Comparison of ENCODE assay signal across 9 cellular contexts in genomic region chr19:3433805-3434540, GRCh38. TPM values are rescaled to one million over a fixed set of nuclear protein-coding genes. Genes with fewer than 3 reads are reported as not detected.
A peak's percentile ranks its signal among the peaks of the same experiment; 100 is the strongest.
DNase-seq lines count a peak whose midpoint lies in the region; ATAC-seq lines count a peak whose summit lies in the region.
"Had no signal": no experiment of that assay in that cellular context is flagged by ENCODE, and none has a peak within 500 bp of the region (broad histone marks: within the 10 kb centered on the region; RNA-seq: fewer than 3 reads in every experiment).

No MANE protein-coding gene starts in this region.

- intact Hi-C loops in activated T-helper 1 cell treated with anti-CD3 and anti-CD28 coated beads, Interleukin-12 subunit alpha, Interleukin-12 subunit beta, Interleukin-2, Interleukin-4 antibody, amounts not matched to agents 30 ng/mL and 10 ng/mL and 1 ng/mL, durations not matched to agents 14 hours and 24 hours and 36 hours (cut with micrococcal nuclease): loop anchor here (2.0 kb wide), 3 partner anchors 67 to 329 kb away; partner anchors contain the start of genes DOHH and MRPL54

- H3K4me1 ChIP-seq in subcutaneous abdominal adipose tissue (ENCODE audit: control insufficient read depth in 5 of 5, insufficient read depth in 5 of 5, low read length in 5 of 5): peaks cover 7 to 50% (median 35%) of the 10 kb centered on the region in 5 donors

- H3K4me1 Mint-ChIP-seq in T-helper 1 cell treated with Interleukin-12 subunit alpha and Interleukin-12 subunit beta and Interleukin-4 antibody, amounts not matched to agents 30 μg/mL and 1 μg/mL, for 36 hours (ENCODE audit: low read depth): peaks cover 14% of the 10 kb centered on the region
- peaks cover 6% of the 10 kb centered on the region for H3K4me1 Mint-ChIP-seq in activated T-helper 1 cell treated with anti-CD3 and anti-CD28 coated beads, Interleukin-12 subunit alpha, Interleukin-12 subunit beta, Interleukin-2, Interleukin-4 antibody, amounts not matched to agents 30 ng/mL and 10 ng/mL and 1 ng/mL, durations not matched to agents 14 hours and 24 hours and 36 hours (ENCODE audit: low read depth)

- ATAC-seq in HG02759 (IDR thresholded peaks at IDR 0.05; ENCODE audit: unreplicated experiment): no peak
- ATAC-seq in HG02938 (IDR thresholded peaks at IDR 0.05; ENCODE audit: unreplicated experiment): no peak

- H3K27me3 Mint-ChIP-seq in T-helper 1 cell treated with Interleukin-12 subunit alpha and Interleukin-12 subunit beta and Interleukin-4 antibody, amounts not matched to agents 30 μg/mL and 1 μg/mL, for 36 hours (ENCODE audit: low read depth): no peaks in the 10 kb centered on the region
- peaks cover 5% of the 10 kb centered on the region for H3K27me3 Mint-ChIP-seq in activated T-helper 1 cell treated with anti-CD3 and anti-CD28 coated beads, Interleukin-12 subunit alpha, Interleukin-12 subunit beta, Interleukin-2, Interleukin-4 antibody, amounts not matched to agents 30 ng/mL and 10 ng/mL and 1 ng/mL, durations not matched to agents 14 hours and 24 hours and 36 hours (ENCODE audit: insufficient read depth)

- no peaks in the 10 kb centered on the region for H3K9me3 Mint-ChIP-seq in T-helper 1 cell treated with Interleukin-12 subunit alpha and Interleukin-12 subunit beta and Interleukin-4 antibody, amounts not matched to agents 30 μg/mL and 1 μg/mL, for 36 hours
- H3K9me3 Mint-ChIP-seq in activated T-helper 1 cell treated with anti-CD3 and anti-CD28 coated beads, Interleukin-12 subunit alpha, Interleukin-12 subunit beta, Interleukin-2, Interleukin-4 antibody, amounts not matched to agents 30 ng/mL and 10 ng/mL and 1 ng/mL, durations not matched to agents 14 hours and 24 hours and 36 hours: no peaks in the 10 kb centered on the region

- H3K36me3 ChIP-seq in subcutaneous abdominal adipose tissue (ENCODE audit: control insufficient read depth in 5 of 5, insufficient read depth in 5 of 5, low read length in 5 of 5): peaks cover 0 to 43% (median 28%) of the 10 kb centered on the region in 5 donors

- peak overlapping the region; percentile 95 for H3K4me3 Mint-ChIP-seq in T-helper 1 cell treated with Interleukin-12 subunit alpha and Interleukin-12 subunit beta and Interleukin-4 antibody, amounts not matched to agents 30 μg/mL and 1 μg/mL, for 36 hours
- peak overlapping the region; percentile 95 for H3K4me3 Mint-ChIP-seq in activated T-helper 1 cell treated with anti-CD3 and anti-CD28 coated beads, Interleukin-12 subunit alpha, Interleukin-12 subunit beta, Interleukin-2, Interleukin-4 antibody, amounts not matched to agents 30 ng/mL and 10 ng/mL and 1 ng/mL, durations not matched to agents 14 hours and 24 hours and 36 hours

- peak overlapping the region in 2 of 5 donors; percentile 71 to 72 for H3K4me3 ChIP-seq in subcutaneous abdominal adipose tissue (ENCODE audit: low read depth in 1 of 5, low read length in 5 of 5)

- H3K27me3 ChIP-seq in layer of hippocampus (ENCODE audit: control insufficient read depth, insufficient read depth, low read length) (no peaks in the 10 kb centered on the region), subcutaneous abdominal adipose tissue (ENCODE audit: control insufficient read depth in 5 of 5, insufficient read depth in 4 of 5, low read length in 5 of 5) (no peaks in the 10 kb centered on the region)

- DNase-seq in T-helper 1 cell: no peak
- no peak for DNase-seq in activated T-helper 1 cell treated with anti-CD3 and anti-CD28 coated beads, Interleukin-12 subunit alpha, Interleukin-12 subunit beta, Interleukin-2, Interleukin-4 antibody, amounts not matched to agents 30 ng/mL and 10 ng/mL and 1 ng/mL, durations not matched to agents 14 hours and 24 hours and 36 hours (ENCODE audit: low spot score)
- no peak for DNase-seq in CD1c-positive myeloid dendritic cell (ENCODE audit: extremely low spot score)
- DNase-seq: ACHN had no signal

- H3K9me3 ChIP-seq in subcutaneous abdominal adipose tissue (ENCODE audit: control insufficient read depth in 5 of 5, low read length in 5 of 5): no peaks in the 10 kb centered on the region

- H3K27ac Mint-ChIP-seq in T-helper 1 cell treated with Interleukin-12 subunit alpha and Interleukin-12 subunit beta and Interleukin-4 antibody, amounts not matched to agents 30 μg/mL and 1 μg/mL, for 36 hours: peak overlapping the region; percentile 97
- H3K27ac Mint-ChIP-seq in activated T-helper 1 cell treated with anti-CD3 and anti-CD28 coated beads, Interleukin-12 subunit alpha, Interleukin-12 subunit beta, Interleukin-2, Interleukin-4 antibody, amounts not matched to agents 30 ng/mL and 10 ng/mL and 1 ng/mL, durations not matched to agents 14 hours and 24 hours and 36 hours: peak overlapping the region; percentile 97

- peaks cover 10% of the 10 kb centered on the region for H3K36me3 Mint-ChIP-seq in T-helper 1 cell treated with Interleukin-12 subunit alpha and Interleukin-12 subunit beta and Interleukin-4 antibody, amounts not matched to agents 30 μg/mL and 1 μg/mL, for 36 hours (ENCODE audit: low read depth)
- no peaks in the 10 kb centered on the region for H3K36me3 Mint-ChIP-seq in activated T-helper 1 cell treated with anti-CD3 and anti-CD28 coated beads, Interleukin-12 subunit alpha, Interleukin-12 subunit beta, Interleukin-2, Interleukin-4 antibody, amounts not matched to agents 30 ng/mL and 10 ng/mL and 1 ng/mL, durations not matched to agents 14 hours and 24 hours and 36 hours (ENCODE audit: low read depth)

- H3K9ac ChIP-seq in subcutaneous abdominal adipose tissue (ENCODE audit: low read length in 5 of 5): peak overlapping the region in 4 of 5 donors; percentile 68 to 80 (median 78)

- H3K27ac ChIP-seq in layer of hippocampus (ENCODE audit: low read depth, low read length) (peak overlapping the region; percentile 96), subcutaneous abdominal adipose tissue (ENCODE audit: low read depth, low read length) (peak overlapping the region; percentile 97)

RNA-seq across cellular contexts. Expression of gene SMIM24, which starts 46.4 kb away (rescaled TPM):
- total RNA-seq in activated T-helper 1 cell treated with anti-CD3 and anti-CD28 coated beads, Interleukin-12 subunit alpha, Interleukin-12 subunit beta, Interleukin-2, Interleukin-4 antibody, amounts not matched to agents 30 ng/mL and 10 ng/mL and 1 ng/mL, durations not matched to agents 14 hours and 24 hours and 36 hours: not detected in 2 replicates

RNA-seq across cellular contexts. Expression of gene SMIM44, which starts 49.3 kb away (rescaled TPM):
- total RNA-seq in activated T-helper 1 cell treated with anti-CD3 and anti-CD28 coated beads, Interleukin-12 subunit alpha, Interleukin-12 subunit beta, Interleukin-2, Interleukin-4 antibody, amounts not matched to agents 30 ng/mL and 10 ng/mL and 1 ng/mL, durations not matched to agents 14 hours and 24 hours and 36 hours: not detected in 2 replicates
